In the genomic region with DNA sequence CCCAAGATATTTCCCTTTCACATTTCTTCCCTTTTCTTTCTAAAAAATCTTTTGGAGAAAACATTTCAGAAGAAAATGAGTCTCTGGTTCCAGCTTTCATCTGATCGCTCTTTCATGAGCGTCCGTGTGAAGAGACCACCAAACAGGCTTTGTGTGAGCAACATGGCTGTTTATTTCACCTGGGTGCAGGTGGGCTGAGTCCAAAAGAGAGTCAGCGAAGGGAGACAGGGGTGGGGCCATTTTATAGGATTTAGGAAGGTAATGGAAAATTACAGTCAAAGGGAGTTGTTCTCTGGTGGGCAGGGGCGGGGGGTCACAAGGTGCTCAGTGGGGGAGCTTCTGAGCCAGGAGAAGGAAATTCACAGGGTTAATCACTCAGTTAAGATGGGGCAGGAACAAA, we compare ENCODE assay signal across 7 cellular contexts.
DNase-seq lines count a peak whose midpoint lies in the region; TF ChIP-seq lines count a peak whose summit lies in the region.
"Not testable (repeated sequence)": the region's sequence is repeated elsewhere in the genome, so short reads cannot be mapped to it uniquely, and the experiment has no call there.

No MANE protein-coding gene starts in this region.

- CTCF ChIA-PET in activated CD4-positive, alpha-beta T cell treated with anti-CD3 and anti-CD28 coated beads, Interleukin-2, amount 10 ng/mL, durations not matched to agents 7 days and 5 days (lab: Charles Lee) = interaction anchor here (1.0 to 1.1 kb wide), 3 partner anchors 9 to 69 kb away, joined by 3 to 4 read pairs (median 3); no protein-coding TSS in a partner anchor

- peak overlapping the region; percentile 41 for H3K4me3 ChIP-seq in HUES6 (ENCODE audit: low read depth, low read length)
- H3K4me3 ChIP-seq in iPS-15b (ENCODE audit: low read depth, low read length) = peak overlapping the region; percentile 12

- H3K36me3 ChIP-seq in ES-I3 (ENCODE audit: insufficient read depth, low read length); HUES6 (ENCODE audit: control insufficient read depth, insufficient read depth, low read length); iPS-15b (ENCODE audit: control insufficient read depth, insufficient read depth, low read length): not testable (repeated sequence)

- not testable (repeated sequence) for H3K4me3 Mint-ChIP-seq in activated CD4-positive, alpha-beta T cell treated with anti-CD3 and anti-CD28 coated beads, Interleukin-2, amount 10 ng/mL, durations not matched to agents 7 days and 5 days; endothelial cell (ENCODE audit: unreplicated experiment); nephron; type B pancreatic cell

- TF ChIP-seq CTCF in endothelial cell (IDR thresholded peaks at IDR 0.05; ENCODE audit: unreplicated experiment); nephron (IDR thresholded peaks at IDR 0.05; ENCODE audit: unreplicated experiment in 3 of 3); type B pancreatic cell (conservative IDR thresholded peaks at IDR 0.05): not testable (repeated sequence)

- not testable (repeated sequence) for H3K27me3 ChIP-seq in HUES6 (ENCODE audit: control insufficient read depth, insufficient read depth, low read length); iPS-15b (ENCODE audit: control insufficient read depth, insufficient read depth, low read length)

- H3K4me1 Mint-ChIP-seq in activated CD4-positive, alpha-beta T cell treated with anti-CD3 and anti-CD28 coated beads, Interleukin-2, amount 10 ng/mL, durations not matched to agents 7 days and 5 days; type B pancreatic cell (ENCODE audit: unreplicated experiment): not testable (repeated sequence)
- H3K4me1 Mint-ChIP-seq in endothelial cell (ENCODE audit: unreplicated experiment) = peaks cover 41% of the 10 kb centered on the region
- H3K4me1 Mint-ChIP-seq in nephron = peaks cover 11% of the 10 kb centered on the region

- not testable (repeated sequence) for DNase-seq in activated CD4-positive, alpha-beta T cell treated with anti-CD3 and anti-CD28 coated beads, Interleukin-2, amount 10 ng/mL, durations not matched to agents 7 days and 5 days; endothelial cell (ENCODE audit: low spot score); type B pancreatic cell (ENCODE audit: extremely low spot score, unreplicated experiment)

- H3K36me3 Mint-ChIP-seq in activated CD4-positive, alpha-beta T cell treated with anti-CD3 and anti-CD28 coated beads, Interleukin-2, amount 10 ng/mL, durations not matched to agents 7 days and 5 days (ENCODE audit: low read depth); endothelial cell (ENCODE audit: low read depth, unreplicated experiment); nephron (ENCODE audit: low read depth); type B pancreatic cell: not testable (repeated sequence)

- H3K9me3 ChIP-seq in ES-I3 (ENCODE audit: control insufficient read depth, insufficient read depth, low read length); HUES6 (ENCODE audit: control insufficient read depth, insufficient read depth, low read depth, low read length); iPS-15b (ENCODE audit: control insufficient read depth, insufficient read depth, low read length): not testable (repeated sequence)

- POLR2A ChIA-PET in activated CD4-positive, alpha-beta T cell treated with anti-CD3 and anti-CD28 coated beads, Interleukin-2, amount 10 ng/mL, durations not matched to agents 7 days and 5 days (lab: Charles Lee) = not testable (repeated sequence)

- H3K9me3 Mint-ChIP-seq in activated CD4-positive, alpha-beta T cell treated with anti-CD3 and anti-CD28 coated beads, Interleukin-2, amount 10 ng/mL, durations not matched to agents 7 days and 5 days; endothelial cell (ENCODE audit: unreplicated experiment); nephron; type B pancreatic cell: not testable (repeated sequence)

- peaks cover 39% of the 10 kb centered on the region for H3K4me1 ChIP-seq in ES-I3 (ENCODE audit: insufficient read depth, low read length)
- H3K4me1 ChIP-seq in HUES6 (ENCODE audit: control insufficient read depth, insufficient read depth, low read length) = peaks cover 67% of the 10 kb centered on the region
- peaks cover 26% of the 10 kb centered on the region for H3K4me1 ChIP-seq in iPS-15b (ENCODE audit: control insufficient read depth, insufficient read depth, low read length)

- peak overlapping the region; percentile 99 for H3K27ac ChIP-seq in HUES6 (ENCODE audit: low read depth, low read length)

- H3K27me3 Mint-ChIP-seq in activated CD4-positive, alpha-beta T cell treated with anti-CD3 and anti-CD28 coated beads, Interleukin-2, amount 10 ng/mL, durations not matched to agents 7 days and 5 days; endothelial cell (ENCODE audit: unreplicated experiment); nephron (ENCODE audit: low read depth); type B pancreatic cell: not testable (repeated sequence)

- H3K9ac ChIP-seq in ES-I3 (ENCODE audit: low read depth, low read length) (peak overlapping the region; percentile 73), HUES6 (ENCODE audit: low read length) (peak overlapping the region; percentile 94), iPS-15b (ENCODE audit: low read depth, low read length) (peak overlapping the region; percentile 70)

- H3K27ac Mint-ChIP-seq in activated CD4-positive, alpha-beta T cell treated with anti-CD3 and anti-CD28 coated beads, Interleukin-2, amount 10 ng/mL, durations not matched to agents 7 days and 5 days = peak overlapping the region; percentile 31
- H3K27ac Mint-ChIP-seq in endothelial cell (ENCODE audit: unreplicated experiment) = peak overlapping the region; percentile 49
- peak overlapping the region; percentile 30 to 63 (median 30) for H3K27ac Mint-ChIP-seq in nephron
- H3K27ac Mint-ChIP-seq in type B pancreatic cell = peak overlapping the region; percentile 3
